ENCODE assay signal across 9 cellular contexts in genomic region chr1:65207317-65207716, GRCh38. TPM values are rescaled to one million over a fixed set of nuclear protein-coding genes. Genes with fewer than 3 reads are reported as not detected.
A peak's percentile ranks its signal among the peaks of the same experiment; 100 is the strongest.
DNase-seq lines count a peak whose midpoint lies in the region; ATAC-seq and TF ChIP-seq lines count a peak whose summit lies in the region.
"Had no signal": no experiment of that assay in that cellular context is flagged by ENCODE, and none has a peak within 500 bp of the region (broad histone marks: within the 10 kb centered on the region; RNA-seq: fewer than 3 reads in every experiment).

No MANE protein-coding gene starts in this region.

- no peak overlapping the region for H3K4me3 Mint-ChIP-seq in activated T-helper 1 cell treated with anti-CD3 and anti-CD28 coated beads, Interleukin-12 subunit alpha, Interleukin-12 subunit beta, Interleukin-2, Interleukin-4 antibody, amounts not matched to agents 30 ng/mL and 10 ng/mL and 1 ng/mL, durations not matched to agents 14 hours and 24 hours and 36 hours
- H3K4me3 Mint-ChIP-seq in CD8-positive, alpha-beta T cell, result no peak overlapping the region

- peaks cover 57% of the 10 kb centered on the region for H3K4me1 Mint-ChIP-seq in activated T-helper 1 cell treated with anti-CD3 and anti-CD28 coated beads, Interleukin-12 subunit alpha, Interleukin-12 subunit beta, Interleukin-2, Interleukin-4 antibody, amounts not matched to agents 30 ng/mL and 10 ng/mL and 1 ng/mL, durations not matched to agents 14 hours and 24 hours and 36 hours (ENCODE audit: low read depth)
- H3K4me1 Mint-ChIP-seq in CD8-positive, alpha-beta T cell (ENCODE audit: low read depth), result peaks cover 2% of the 10 kb centered on the region

- DNase-seq in activated T-helper 1 cell treated with anti-CD3 and anti-CD28 coated beads, Interleukin-12 subunit alpha, Interleukin-12 subunit beta, Interleukin-2, Interleukin-4 antibody, amounts not matched to agents 30 ng/mL and 10 ng/mL and 1 ng/mL, durations not matched to agents 14 hours and 24 hours and 36 hours (ENCODE audit: low spot score), result no peak
- no peak for DNase-seq in CD8-positive, alpha-beta T cell
- DNase-seq in upper lobe of left lung (no peak), lower leg skin (ENCODE audit: low spot score in 2 of 2) (no peak)

- 67 to 74% methylated on average over 4 of the region's 4 CpGs for WGBS in upper lobe of left lung, 2 donors
- WGBS in lower leg skin, 2 donors, result 64 to 67% methylated on average over 4 of the region's 4 CpGs

- no peaks in the 10 kb centered on the region for H3K36me3 ChIP-seq in CD8-positive, alpha-beta T cell (ENCODE audit: insufficient read depth, low read length)
- no peaks in the 10 kb centered on the region for H3K36me3 ChIP-seq in upper lobe of left lung
- H3K36me3 ChIP-seq: thoracic aorta had no signal

- POLR2A ChIA-PET in CD8-positive, alpha-beta T cell (lab: Charles Lee), result no interaction called here

- TF ChIP-seq EP300 in upper lobe of left lung (IDR thresholded peaks at IDR 0.05), result no peak

- H3K27me3 Mint-ChIP-seq in activated T-helper 1 cell treated with anti-CD3 and anti-CD28 coated beads, Interleukin-12 subunit alpha, Interleukin-12 subunit beta, Interleukin-2, Interleukin-4 antibody, amounts not matched to agents 30 ng/mL and 10 ng/mL and 1 ng/mL, durations not matched to agents 14 hours and 24 hours and 36 hours (ENCODE audit: insufficient read depth), result no peaks in the 10 kb centered on the region
- peaks cover 5% of the 10 kb centered on the region for H3K27me3 Mint-ChIP-seq in CD8-positive, alpha-beta T cell (ENCODE audit: low read depth)

- intact Hi-C loops in activated T-helper 1 cell treated with anti-CD3 and anti-CD28 coated beads, Interleukin-12 subunit alpha, Interleukin-12 subunit beta, Interleukin-2, Interleukin-4 antibody, amounts not matched to agents 30 ng/mL and 10 ng/mL and 1 ng/mL, durations not matched to agents 14 hours and 24 hours and 36 hours (cut with micrococcal nuclease), result no loop called here
- intact Hi-C loops in CD8-positive, alpha-beta T cell (cut with DNase I, micrococcal nuclease), result loop anchor here in 1 of 2 experiments (5.0 kb wide), 1 partner anchor 145 kb away; no protein-coding TSS in a partner anchor
- intact Hi-C loops in lower leg skin (cut with DNase I; ENCODE audit: low total_unique reads), result loop anchor here (10.0 kb wide), 1 partner anchor 133 kb away; no protein-coding TSS in a partner anchor

- TF ChIP-seq POLR2A in upper lobe of left lung (IDR thresholded peaks at IDR 0.05), result no peak
- no peak for TF ChIP-seq POLR2A in lower leg skin (IDR thresholded peaks at IDR 0.05)

- H3K9me3 Mint-ChIP-seq in activated T-helper 1 cell treated with anti-CD3 and anti-CD28 coated beads, Interleukin-12 subunit alpha, Interleukin-12 subunit beta, Interleukin-2, Interleukin-4 antibody, amounts not matched to agents 30 ng/mL and 10 ng/mL and 1 ng/mL, durations not matched to agents 14 hours and 24 hours and 36 hours, result no peaks in the 10 kb centered on the region
- H3K9me3 Mint-ChIP-seq in CD8-positive, alpha-beta T cell, result no peaks in the 10 kb centered on the region

- ATAC-seq in GM18517 (IDR thresholded peaks at IDR 0.05; ENCODE audit: unreplicated experiment) (peak; percentile 68), GM21390 (IDR thresholded peaks at IDR 0.05; ENCODE audit: unreplicated experiment) (peak; percentile 76), HG03159 (IDR thresholded peaks at IDR 0.05; ENCODE audit: unreplicated experiment) (peak; percentile 62), upper lobe of left lung (ENCODE audit: low FRiP score in 2 of 2) (no peak)
- no peak for ATAC-seq in CD8-positive, alpha-beta T cell

- no peak overlapping the region for H3K4me3 ChIP-seq in CD8-positive, alpha-beta T cell (ENCODE audit: low read depth, low read length)
- H3K4me3 ChIP-seq in upper lobe of left lung (no peak overlapping the region), lower leg skin (ENCODE audit: low read depth, poor library complexity, severe bottlenecking) (no peak overlapping the region)
- H3K4me3 ChIP-seq: coronary artery, thoracic aorta had no signal

- no peaks in the 10 kb centered on the region for H3K9me3 ChIP-seq in CD8-positive, alpha-beta T cell (ENCODE audit: low read length)
- H3K9me3 ChIP-seq in upper lobe of left lung, result no peaks in the 10 kb centered on the region
- H3K9me3 ChIP-seq: thoracic aorta had no signal

- peak overlapping the region; percentile 1 for H3K27ac Mint-ChIP-seq in activated T-helper 1 cell treated with anti-CD3 and anti-CD28 coated beads, Interleukin-12 subunit alpha, Interleukin-12 subunit beta, Interleukin-2, Interleukin-4 antibody, amounts not matched to agents 30 ng/mL and 10 ng/mL and 1 ng/mL, durations not matched to agents 14 hours and 24 hours and 36 hours
- H3K27ac Mint-ChIP-seq in CD8-positive, alpha-beta T cell, result no peak overlapping the region

- H3K4me1 ChIP-seq in CD8-positive, alpha-beta T cell (ENCODE audit: insufficient read depth, low read length), result no peaks in the 10 kb centered on the region
- no peaks in the 10 kb centered on the region for H3K4me1 ChIP-seq in upper lobe of left lung

- peaks cover 17% of the 10 kb centered on the region for H3K36me3 Mint-ChIP-seq in activated T-helper 1 cell treated with anti-CD3 and anti-CD28 coated beads, Interleukin-12 subunit alpha, Interleukin-12 subunit beta, Interleukin-2, Interleukin-4 antibody, amounts not matched to agents 30 ng/mL and 10 ng/mL and 1 ng/mL, durations not matched to agents 14 hours and 24 hours and 36 hours (ENCODE audit: low read depth)
- H3K36me3 Mint-ChIP-seq in CD8-positive, alpha-beta T cell, result no peaks in the 10 kb centered on the region

- CTCF ChIA-PET in CD8-positive, alpha-beta T cell (lab: Charles Lee), result interaction anchor here (1.1 to 1.7 kb wide), 2 partner anchors 10 to 145 kb away, joined by 3 to 5 read pairs; no protein-coding TSS in a partner anchor

- TF ChIP-seq CTCF in CD8-positive, alpha-beta T cell (IDR thresholded peaks at IDR 0.05), result no peak
- no peak for TF ChIP-seq CTCF in upper lobe of left lung (IDR thresholded peaks at IDR 0.05)
- no peak for TF ChIP-seq CTCF in lower leg skin (IDR thresholded peaks at IDR 0.05)

- H3K27ac ChIP-seq in CD8-positive, alpha-beta T cell (ENCODE audit: low read depth, low read length), result no peak overlapping the region
- H3K27ac ChIP-seq in upper lobe of left lung, result no peak overlapping the region
- H3K27ac ChIP-seq: coronary artery, thoracic aorta had no signal

- H3K27me3 ChIP-seq in CD8-positive, alpha-beta T cell (ENCODE audit: insufficient read depth, low read length), result no peaks in the 10 kb centered on the region
- no peaks in the 10 kb centered on the region for H3K27me3 ChIP-seq in upper lobe of left lung

RNA-seq across cellular contexts. Expression of gene AK4, which starts 59.3 kb away (rescaled TPM):
- total RNA-seq in activated T-helper 1 cell treated with anti-CD3 and anti-CD28 coated beads, Interleukin-12 subunit alpha, Interleukin-12 subunit beta, Interleukin-2, Interleukin-4 antibody, amounts not matched to agents 30 ng/mL and 10 ng/mL and 1 ng/mL, durations not matched to agents 14 hours and 24 hours and 36 hours, result 108 TPM in 2 replicates
- total RNA-seq in CD8-positive, alpha-beta T cell, result under 1 TPM; 0.35 to 0.56 TPM
- total RNA-seq in upper lobe of left lung, result 1 to 10 TPM in 4 of 6 donors, under 1 TPM in 2; 0.44 to 7.0 (median 3.6) TPM
- 10 to 100 TPM; 39.9 to 83.2 (median 49.0) TPM for total RNA-seq in lower leg skin

Comparison
In these comparisons a context has a peak if more than half of its experiments do, and no peak if none do; other contexts are left out.
1. ATAC-seq: peak in GM18517 (single experiment), GM21390 (single experiment) and HG03159 (single experiment); none in CD8-positive, alpha-beta T cell (single experiment) and upper lobe of left lung (0 of 2).
2. RNA of gene AK4, which starts 59.3 kb away (total RNA-seq): 108 TPM in activated T-helper 1 cell treated with anti-CD3 and anti-CD28 coated beads, Interleukin-12 subunit alpha, Interleukin-12 subunit beta, Interleukin-2, Interleukin-4 antibody, amounts not matched to agents 30 ng/mL and 10 ng/mL and 1 ng/mL, durations not matched to agents 14 hours and 24 hours and 36 hours and 39.9 to 83.2 TPM in lower leg skin; 0.44 to 7.0 TPM in upper lobe of left lung and 0.35 to 0.56 TPM in CD8-positive, alpha-beta T cell; every median in the first group is over 4 times any median in the second.